ENCODE assay signal across 8 cellular contexts in genomic region chr19:45152504-45153338, GRCh38. TPM values are rescaled to one million over a fixed set of nuclear protein-coding genes. Genes with fewer than 3 reads are reported as not detected.
DNase-seq lines count a peak whose midpoint lies in the region; ATAC-seq and TF ChIP-seq lines count a peak whose summit lies in the region.

No MANE protein-coding gene starts in this region.

- H3K27ac ChIP-seq in BLaER1, result no peak overlapping the region
- H3K27ac ChIP-seq in iPS-20b (ENCODE audit: low read length), result no peak overlapping the region

- peak overlapping the region; percentile 24 for H3K4me3 Mint-ChIP-seq in activated naive CD8-positive, alpha-beta T cell treated with anti-CD3 and anti-CD28 coated beads, Interleukin-2, amount 50 U/mL, for 24 hours
- H3K4me3 Mint-ChIP-seq in type B pancreatic cell, result no peak overlapping the region

- H3K27me3 ChIP-seq in BLaER1 (peaks cover 48% of the 10 kb centered on the region), iPS-20b (ENCODE audit: insufficient read depth, low read length) (peaks cover 67% of the 10 kb centered on the region)

- peaks cover 26% of the 10 kb centered on the region for H3K27me3 Mint-ChIP-seq in activated naive CD8-positive, alpha-beta T cell treated with anti-CD3 and anti-CD28 coated beads, Interleukin-2, amount 50 U/mL, for 24 hours
- H3K27me3 Mint-ChIP-seq in type B pancreatic cell, result peaks cover 32% of the 10 kb centered on the region

- H3K27ac Mint-ChIP-seq in activated naive CD8-positive, alpha-beta T cell treated with anti-CD3 and anti-CD28 coated beads, Interleukin-2, amount 50 U/mL, for 24 hours, result peak overlapping the region; percentile 70
- H3K27ac Mint-ChIP-seq in type B pancreatic cell, result no peak overlapping the region

- peak; percentile 38 for ATAC-seq in activated naive CD8-positive, alpha-beta T cell treated with anti-CD3 and anti-CD28 coated beads, Interleukin-2, amount 50 U/mL, for 24 hours

- peak; percentile 48 for DNase-seq in NCI-H2029 (lab: John Stamatoyannopoulos, UW)
- peak; percentile 46 for DNase-seq in activated naive CD8-positive, alpha-beta T cell treated with anti-CD3 and anti-CD28 coated beads, Interleukin-2, amount 50 U/mL, for 24 hours
- peak in 2 of 3 donors; percentile 20 to 24 for DNase-seq in stimulated activated CD4-positive, alpha-beta T cell treated with anti-CD3 and anti-CD28 coated beads, Interleukin-12 subunit alpha, Interleukin-12 subunit beta, amount 100 ng/mL, for 48 hours (ENCODE audit: low read depth in 2 of 3, low spot score in 1 of 3)
- DNase-seq in NCI-H2171 treated with DMSO at 0.1 percent for 48 hours (lab: John Stamatoyannopoulos, UW), result no peak
- no peak for DNase-seq in NCI-H2081 (lab: John Stamatoyannopoulos, UW)
- no peak for DNase-seq in type B pancreatic cell (ENCODE audit: extremely low spot score, unreplicated experiment)

- H3K4me1 ChIP-seq in BLaER1 (peaks cover 44% of the 10 kb centered on the region), iPS-20b (ENCODE audit: insufficient read depth, low read length) (no peaks in the 10 kb centered on the region)

- peak overlapping the region; percentile 66 for H3K4me2 ChIP-seq in BLaER1

- H3K9ac ChIP-seq in BLaER1, result no peak overlapping the region
- no peak overlapping the region for H3K9ac ChIP-seq in iPS-20b (ENCODE audit: low read depth, low read length)

- H3K36me3 Mint-ChIP-seq in activated naive CD8-positive, alpha-beta T cell treated with anti-CD3 and anti-CD28 coated beads, Interleukin-2, amount 50 U/mL, for 24 hours (ENCODE audit: low read depth), result peaks cover 3% of the 10 kb centered on the region
- no peaks in the 10 kb centered on the region for H3K36me3 Mint-ChIP-seq in type B pancreatic cell

- H3K4me3 ChIP-seq in BLaER1, result peak overlapping the region; percentile 38
- H3K4me3 ChIP-seq in iPS-20b (ENCODE audit: low read length), result peak overlapping the region; percentile 40; the same call in 1 of the 2 replicates

- H3K36me3 ChIP-seq in BLaER1 (peaks cover 23% of the 10 kb centered on the region), iPS-20b (ENCODE audit: insufficient read depth, low read depth, low read length) (no peaks in the 10 kb centered on the region)

- no peaks in the 10 kb centered on the region for H3K9me3 ChIP-seq in BLaER1
- no peaks in the 10 kb centered on the region for H3K9me3 ChIP-seq in iPS-20b (ENCODE audit: insufficient read depth, low read depth, low read length)

- H4K20me1 ChIP-seq in BLaER1, result peaks cover 61% of the 10 kb centered on the region

- H3K4me1 Mint-ChIP-seq in activated naive CD8-positive, alpha-beta T cell treated with anti-CD3 and anti-CD28 coated beads, Interleukin-2, amount 50 U/mL, for 24 hours, result peaks cover 20% of the 10 kb centered on the region
- H3K4me1 Mint-ChIP-seq in type B pancreatic cell (ENCODE audit: unreplicated experiment), result peaks cover 15% of the 10 kb centered on the region

- no peak for TF ChIP-seq CTCF in type B pancreatic cell (conservative IDR thresholded peaks at IDR 0.05)

- H3K9me3 Mint-ChIP-seq in activated naive CD8-positive, alpha-beta T cell treated with anti-CD3 and anti-CD28 coated beads, Interleukin-2, amount 50 U/mL, for 24 hours, result no peaks in the 10 kb centered on the region
- no peaks in the 10 kb centered on the region for H3K9me3 Mint-ChIP-seq in type B pancreatic cell

RNA-seq across cellular contexts. Expression of gene NKPD1, which starts 8.1 kb away (rescaled TPM):
- total RNA-seq in type B pancreatic cell (ENCODE audit: low replicate concordance), result 0.56 and 1.3 TPM in 2 replicates

RNA-seq across cellular contexts. Expression of gene TRAPPC6A, which starts 25.3 kb away (rescaled TPM):
- 36.7 and 41.3 TPM in 2 replicates for total RNA-seq in type B pancreatic cell (ENCODE audit: low replicate concordance)

RNA-seq across cellular contexts. Expression of gene BLOC1S3, which starts 25.9 kb away (rescaled TPM):
- 9.2 and 10.2 TPM in 2 replicates for total RNA-seq in type B pancreatic cell (ENCODE audit: low replicate concordance)

RNA-seq across cellular contexts. Expression of gene PPP1R37, which starts 59.7 kb away (rescaled TPM):
- total RNA-seq in type B pancreatic cell (ENCODE audit: low replicate concordance), result 44.7 and 63.7 TPM in 2 replicates

Comparison
In these comparisons a context has a peak if more than half of its experiments do, and no peak if none do; other contexts are left out.
1. DNase-seq: peak in NCI-H2029 (single experiment), activated naive CD8-positive, alpha-beta T cell treated with anti-CD3 and anti-CD28 coated beads, Interleukin-2, amount 50 U/mL, for 24 hours (single experiment) and stimulated activated CD4-positive, alpha-beta T cell treated with anti-CD3 and anti-CD28 coated beads, Interleukin-12 subunit alpha, Interleukin-12 subunit beta, amount 100 ng/mL, for 48 hours (2 of 3); none in NCI-H2171 treated with DMSO at 0.1 percent for 48 hours (single experiment), NCI-H2081 (0 of 2) and type B pancreatic cell (single experiment).